In the genomic region with DNA sequence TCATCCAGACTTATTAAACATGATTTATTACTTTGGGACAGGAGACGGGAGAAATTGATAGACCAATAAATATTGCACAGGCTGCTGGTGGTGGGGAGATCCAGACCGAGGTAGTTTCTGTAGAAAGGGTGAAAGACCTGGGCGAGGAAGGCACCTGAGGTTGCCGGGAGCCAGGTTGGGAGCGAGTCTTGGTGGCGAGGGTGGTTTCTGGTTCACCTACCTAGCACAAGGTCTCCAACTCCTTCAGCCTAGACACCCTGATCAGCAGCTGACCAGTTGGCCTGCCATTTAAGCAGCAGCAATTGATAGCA, we compare ENCODE assay signal across 9 cellular contexts. TPM values are rescaled to one million over a fixed set of nuclear protein-coding genes. Genes with fewer than 3 reads are reported as not detected.
DNase-seq lines count a peak whose midpoint lies in the region; ATAC-seq and TF ChIP-seq lines count a peak whose summit lies in the region.
"Had no signal": no experiment of that assay in that cellular context is flagged by ENCODE, and none has a peak within 500 bp of the region (broad histone marks: within the 10 kb centered on the region; RNA-seq: fewer than 3 reads in every experiment).

No MANE protein-coding gene starts in this region.

- H3K4me3 ChIP-seq in MM.1S (ENCODE audit: low read length), result peak overlapping the region; percentile 53
- peak overlapping the region; percentile 49 for H3K4me3 ChIP-seq in neural progenitor cell

- peak in 1 of 10 experiments; percentile 9 for DNase-seq in CD4-positive, alpha-beta T cell
- DNase-seq in MM.1S, result no peak
- no peak for DNase-seq in effector memory CD8-positive, alpha-beta T cell
- no peak for DNase-seq in neural progenitor cell (ENCODE audit: low spot score)
- DNase-seq in cerebellar nuclear complex (lab: John Stamatoyannopoulos, UW), result no peak
- DNase-seq in NCI-H1417 treated with DMSO at 0.1 percent for 48 hours (lab: John Stamatoyannopoulos, UW), result no peak

- intact Hi-C loops in CD4-positive, alpha-beta T cell (cut with DNase I, micrococcal nuclease), result loop anchor here (2.0 to 5.0 kb wide), 4 partner anchors 30 to 305 kb away; a partner anchor contains a TSS

- H4K20me1 ChIP-seq in MM.1S (ENCODE audit: insufficient read depth, low read length), result no peaks in the 10 kb centered on the region
- no peaks in the 10 kb centered on the region for H4K20me1 ChIP-seq in neural progenitor cell (ENCODE audit: low read depth)

- no peaks in the 10 kb centered on the region for H3K27me3 Mint-ChIP-seq in CD4-positive, alpha-beta T cell
- H3K27me3 Mint-ChIP-seq in effector memory CD8-positive, alpha-beta T cell, result no peaks in the 10 kb centered on the region
- peaks cover 10% of the 10 kb centered on the region for H3K27me3 Mint-ChIP-seq in neural progenitor cell (ENCODE audit: insufficient read depth, low read depth)

- no peaks in the 10 kb centered on the region for H3K9me2 ChIP-seq in MM.1S (replicated peaks; ENCODE audit: insufficient read depth, low read length)

- peaks cover 52% of the 10 kb centered on the region for H3K36me3 Mint-ChIP-seq in CD4-positive, alpha-beta T cell (ENCODE audit: low read depth)
- peaks cover 66% of the 10 kb centered on the region for H3K36me3 Mint-ChIP-seq in effector memory CD8-positive, alpha-beta T cell (ENCODE audit: insufficient read depth)
- H3K36me3 Mint-ChIP-seq in neural progenitor cell, result peaks cover 7% of the 10 kb centered on the region

- ATAC-seq in CD4-positive, alpha-beta T cell (ENCODE audit: poor library complexity), result no peak
- ATAC-seq in effector memory CD8-positive, alpha-beta T cell (replicated peaks), result no peak
- ATAC-seq in GM21367 (IDR thresholded peaks at IDR 0.05; ENCODE audit: unreplicated experiment) (no peak), GM19351 (IDR thresholded peaks at IDR 0.05; ENCODE audit: unreplicated experiment) (no peak)

- no peaks in the 10 kb centered on the region for H3K27me3 ChIP-seq in CD4-positive, alpha-beta T cell (ENCODE audit: control insufficient read depth, insufficient read depth, low read length)
- H3K27me3 ChIP-seq in MM.1S (replicated peaks; ENCODE audit: insufficient read depth, low read length) (no peaks in the 10 kb centered on the region), neural progenitor cell (peaks cover 10% of the 10 kb centered on the region)

- H3K9me3 ChIP-seq in CD4-positive, alpha-beta T cell (ENCODE audit: control insufficient read depth, low read length), result no peaks in the 10 kb centered on the region
- no peaks in the 10 kb centered on the region for H3K9me3 ChIP-seq in MM.1S (replicated peaks; ENCODE audit: insufficient read depth, low read length)
- H3K9me3 ChIP-seq in neural progenitor cell (ENCODE audit: low read depth), result no peaks in the 10 kb centered on the region

- peak overlapping the region; percentile 99 for H3K27ac Mint-ChIP-seq in CD4-positive, alpha-beta T cell
- peak overlapping the region; percentile 95 to 96 for H3K27ac Mint-ChIP-seq in effector memory CD8-positive, alpha-beta T cell
- H3K27ac Mint-ChIP-seq in neural progenitor cell, result no peak overlapping the region

- H3K27ac ChIP-seq in CD4-positive, alpha-beta T cell (ENCODE audit: low read depth, low read length), result peak overlapping the region; percentile 88
- peak overlapping the region; percentile 97 for H3K27ac ChIP-seq in MM.1S (ENCODE audit: low read length)
- H3K27ac ChIP-seq in neural progenitor cell, result no peak overlapping the region

- peak overlapping the region; percentile 46 for H3K9ac ChIP-seq in MM.1S (ENCODE audit: low read length)
- no peak overlapping the region for H3K9ac ChIP-seq in neural progenitor cell

- H3K79me2 ChIP-seq in MM.1S (ENCODE audit: low read length) (0 out of 2 replicates have a peak, but pooled peaks cover 2% of the 10 kb centered on the region), neural progenitor cell (ENCODE audit: low read depth) (no peaks in the 10 kb centered on the region)

- POLR2A ChIA-PET in CD4-positive, alpha-beta T cell (lab: Charles Lee), result interaction anchor here (0.7 to 6.4 kb wide), 20 partner anchors 10 to 1058 kb away, joined by 3 to 360 read pairs (median 5); a partner anchor contains a TSS

- H3K36me3 ChIP-seq in MM.1S (replicated peaks; ENCODE audit: insufficient read depth, low read length), result no peaks in the 10 kb centered on the region
- H3K36me3 ChIP-seq in neural progenitor cell, result no peaks in the 10 kb centered on the region

- peaks cover 58% of the 10 kb centered on the region for H3K4me1 Mint-ChIP-seq in CD4-positive, alpha-beta T cell (ENCODE audit: low read depth)
- H3K4me1 Mint-ChIP-seq in effector memory CD8-positive, alpha-beta T cell (ENCODE audit: low read depth in 2 of 2), result peaks cover 53 to 56% of the 10 kb centered on the region in 2 donors
- peaks cover 39% of the 10 kb centered on the region for H3K4me1 Mint-ChIP-seq in neural progenitor cell

- peaks cover 37% of the 10 kb centered on the region for H3F3A ChIP-seq in MM.1S (ENCODE audit: insufficient read depth, low read length)
- peaks cover 32% of the 10 kb centered on the region for H3F3A ChIP-seq in neural progenitor cell (ENCODE audit: low read depth)

- H2AFZ ChIP-seq in MM.1S (ENCODE audit: low read length), result peak overlapping the region; percentile 6
- peak overlapping the region; percentile 70 for H2AFZ ChIP-seq in neural progenitor cell (replicated peaks)

- peak overlapping the region; percentile 89 for H3K4me3 Mint-ChIP-seq in CD4-positive, alpha-beta T cell
- peak overlapping the region; percentile 100 for H3K4me3 Mint-ChIP-seq in effector memory CD8-positive, alpha-beta T cell
- peak overlapping the region; percentile 80 for H3K4me3 Mint-ChIP-seq in neural progenitor cell

- H3K9me3 Mint-ChIP-seq in CD4-positive, alpha-beta T cell, result no peaks in the 10 kb centered on the region
- no peaks in the 10 kb centered on the region for H3K9me3 Mint-ChIP-seq in effector memory CD8-positive, alpha-beta T cell
- H3K9me3 Mint-ChIP-seq in neural progenitor cell, result peaks cover 9% of the 10 kb centered on the region

- CTCF ChIA-PET in CD4-positive, alpha-beta T cell (lab: Charles Lee), result interaction anchor here (2.1 to 4.0 kb wide), 3 partner anchors 11 to 31 kb away, joined by 18 to 159 read pairs (median 40); a partner anchor contains a TSS

- H3K4me1 ChIP-seq in MM.1S (ENCODE audit: low read length), result peaks cover 18% of the 10 kb centered on the region; the same call in 1 of the 2 replicates
- peaks cover 8% of the 10 kb centered on the region for H3K4me1 ChIP-seq in neural progenitor cell

- no peak for TF ChIP-seq CTCF in CD4-positive, alpha-beta T cell (IDR thresholded peaks at IDR 0.05)
- TF ChIP-seq CTCF in MM.1S (IDR thresholded peaks at IDR 0.05; ENCODE audit: low read length) (no peak), neural progenitor cell (IDR thresholded peaks at IDR 0.05) (no peak)

- H3K4me2 ChIP-seq in MM.1S (ENCODE audit: low read depth, low read length), result peak overlapping the region; percentile 61
- peak overlapping the region; percentile 90 for H3K4me2 ChIP-seq in neural progenitor cell

RNA-seq across cellular contexts. Expression of a gene that starts 7.0 kb away (rescaled TPM):
- total RNA-seq in CD4-positive, alpha-beta T cell, result 100 to 1,000 TPM; 185 to 201 TPM
- 1.2 and 10.7 TPM in 2 replicates for total RNA-seq in neural progenitor cell (ENCODE audit: low replicate concordance)

RNA-seq across cellular contexts. Expression of a gene that starts 31.4 kb away (rescaled TPM):
- total RNA-seq in CD4-positive, alpha-beta T cell, result 10 to 100 TPM in 1 of 2 experiments, 1 to 10 TPM in 1; 9.4 to 11.0 TPM
- total RNA-seq in neural progenitor cell (ENCODE audit: low replicate concordance), result 3.1 and 9.4 TPM in 2 replicates

RNA-seq across cellular contexts. Expression of a gene that starts 31.9 kb away (rescaled TPM):
- total RNA-seq in CD4-positive, alpha-beta T cell, result not detected
- total RNA-seq in neural progenitor cell (ENCODE audit: low replicate concordance), result not detected in 2 replicates
- total RNA-seq: LHCN-M2 had no signal

RNA-seq across cellular contexts. Expression of a gene that starts 59.0 kb away (rescaled TPM):
- total RNA-seq in CD4-positive, alpha-beta T cell, result 10 to 100 TPM; 32.2 to 39.6 TPM
- 106 and 161 TPM in 2 replicates for total RNA-seq in neural progenitor cell (ENCODE audit: low replicate concordance)

Comparison
In these comparisons a context has a peak if more than half of its experiments do, and no peak if none do; other contexts are left out.
1. RNA of a gene that starts 7.0 kb away (total RNA-seq): 185 to 201 TPM in CD4-positive, alpha-beta T cell; 1.2 to 10.7 TPM in neural progenitor cell; every median in the first group is over 10 times any median in the second.
2. Peak in every context shown above with its lines, with median percentiles within 50 percentile points of each other: H3K4me3 Mint-ChIP-seq.